Comparison of ENCODE assay signal across 9 cellular contexts in the genomic region with DNA sequence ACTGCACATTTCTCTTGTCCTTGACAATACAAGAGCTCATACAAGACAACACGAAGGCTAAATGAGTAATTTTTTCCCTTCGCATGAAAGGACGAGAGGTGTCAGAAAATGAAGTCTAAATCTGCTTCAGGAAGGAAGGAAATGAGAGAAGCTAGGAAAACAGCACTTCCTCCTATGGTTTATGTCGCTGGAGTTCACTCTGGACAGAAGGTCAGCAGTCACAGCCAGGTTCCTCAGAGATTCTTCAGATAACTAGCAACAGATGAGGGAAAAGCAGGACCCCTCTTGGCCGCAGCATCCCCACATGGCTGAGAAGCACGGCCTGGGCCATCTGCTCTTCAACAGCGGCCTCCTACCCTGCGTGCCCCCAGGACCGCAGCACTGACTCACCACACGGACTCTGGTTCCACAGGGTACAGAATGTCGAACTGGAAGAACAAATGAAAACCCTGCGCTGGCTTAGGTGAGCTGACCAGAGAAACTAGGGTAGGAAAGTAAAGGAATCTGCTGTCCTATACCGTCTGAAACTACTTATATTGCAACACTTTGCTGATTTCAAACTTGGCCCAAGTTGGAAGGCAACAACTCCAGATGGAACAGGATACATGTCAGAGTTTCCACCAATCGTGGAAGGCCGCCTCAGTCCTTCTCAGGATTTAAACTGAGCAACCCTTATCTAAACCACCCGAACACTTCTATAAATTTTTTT. TPM values are rescaled to one million over a fixed set of nuclear protein-coding genes. Genes with fewer than 3 reads are reported as not detected.
DNase-seq lines count a peak whose midpoint lies in the region; TF ChIP-seq lines count a peak whose summit lies in the region.
"Had no signal": no experiment of that assay in that cellular context is flagged by ENCODE, and none has a peak within 500 bp of the region (broad histone marks: within the 10 kb centered on the region; RNA-seq: fewer than 3 reads in every experiment).

No MANE protein-coding gene starts in this region.

- H3K9ac ChIP-seq in skeletal muscle satellite cell (ENCODE audit: low read depth, low read length): peak overlapping the region; percentile 58

- TF ChIP-seq CTCF in WI38 (IDR thresholded peaks at IDR 0.05; ENCODE audit: low read depth, low read length): no peak
- TF ChIP-seq CTCF in left ventricle myocardium inferior (IDR thresholded peaks at IDR 0.05; ENCODE audit: borderline replicate concordance): no peak

- peaks cover 61% of the 10 kb centered on the region for H3K4me1 ChIP-seq in left ventricle myocardium inferior
- peaks cover 57% of the 10 kb centered on the region for H3K4me1 ChIP-seq in skeletal muscle satellite cell (ENCODE audit: control insufficient read depth, insufficient read depth, low read length)

- intact Hi-C loops in left ventricle myocardium inferior (cut with micrococcal nuclease): no loop called here

- H3K27me3 ChIP-seq in left ventricle myocardium inferior (ENCODE audit: low read depth) (no peaks in the 10 kb centered on the region), skeletal muscle satellite cell (ENCODE audit: control insufficient read depth, insufficient read depth, low read length) (no peaks in the 10 kb centered on the region)

- H3K27ac ChIP-seq in left ventricle myocardium inferior (replicated peaks): peak overlapping the region; percentile 79

- no peaks in the 10 kb centered on the region for H3K36me3 ChIP-seq in left ventricle myocardium inferior
- H3K36me3 ChIP-seq in skeletal muscle satellite cell (ENCODE audit: insufficient read depth, low read length): peaks cover 21% of the 10 kb centered on the region

- DNase-seq in GM04503 (ENCODE audit: low read depth): peak; percentile 58
- peak; percentile 26 for DNase-seq in left ventricle myocardium inferior
- no peak for DNase-seq in stimulated activated CD4-positive, alpha-beta T cell treated with anti-CD3 and anti-CD28 coated beads, Interleukin-4, amount 100 ng/mL, for 24 hours
- DNase-seq in activated CD4-positive, alpha-beta T cell treated with anti-CD3 and anti-CD28 coated beads for 48 hours: no peak
- no peak for DNase-seq in activated CD4-positive, CD25-positive, alpha-beta regulatory T cell (lab: John Stamatoyannopoulos, UW)
- DNase-seq in stimulated activated CD4-positive, alpha-beta T cell treated with anti-CD3 and anti-CD28 coated beads, Interleukin-1b, Interleukin-23, amount 100 ng/mL, for 48 hours: no peak
- DNase-seq: NCI-H526 had no signal

- H3K9me3 ChIP-seq in left ventricle myocardium inferior (replicated peaks): no peaks in the 10 kb centered on the region
- no peaks in the 10 kb centered on the region for H3K9me3 ChIP-seq in skeletal muscle satellite cell (replicated peaks; ENCODE audit: low read length)

- H3K4me3 ChIP-seq in WI38 (ENCODE audit: low read depth, low read length) (peak overlapping the region; percentile 28), left ventricle myocardium inferior (peak overlapping the region; percentile 42), skeletal muscle satellite cell (ENCODE audit: low read length) (no peak overlapping the region)

- peak overlapping the region; percentile 64 for H3K4me2 ChIP-seq in skeletal muscle satellite cell (ENCODE audit: low read length)

RNA-seq across cellular contexts. Expression of gene DNMBP, which starts 26.3 kb away (rescaled TPM):
- total RNA-seq in left ventricle myocardium inferior: 7.7 TPM
- 19.0 and 21.5 TPM in 2 replicates for total RNA-seq in skeletal muscle satellite cell (2012; rRNA removed)

Comparison
In these comparisons a context has a peak if more than half of its experiments do, and no peak if none do; other contexts are left out.
1. DNase-seq: peak in GM04503 (single experiment) and left ventricle myocardium inferior (single experiment); none in stimulated activated CD4-positive, alpha-beta T cell treated with anti-CD3 and anti-CD28 coated beads, Interleukin-4, amount 100 ng/mL, for 24 hours (single experiment), activated CD4-positive, alpha-beta T cell treated with anti-CD3 and anti-CD28 coated beads for 48 hours (single experiment), activated CD4-positive, CD25-positive, alpha-beta regulatory T cell (0 of 4) and stimulated activated CD4-positive, alpha-beta T cell treated with anti-CD3 and anti-CD28 coated beads, Interleukin-1b, Interleukin-23, amount 100 ng/mL, for 48 hours (single experiment).